In the genomic region with DNA sequence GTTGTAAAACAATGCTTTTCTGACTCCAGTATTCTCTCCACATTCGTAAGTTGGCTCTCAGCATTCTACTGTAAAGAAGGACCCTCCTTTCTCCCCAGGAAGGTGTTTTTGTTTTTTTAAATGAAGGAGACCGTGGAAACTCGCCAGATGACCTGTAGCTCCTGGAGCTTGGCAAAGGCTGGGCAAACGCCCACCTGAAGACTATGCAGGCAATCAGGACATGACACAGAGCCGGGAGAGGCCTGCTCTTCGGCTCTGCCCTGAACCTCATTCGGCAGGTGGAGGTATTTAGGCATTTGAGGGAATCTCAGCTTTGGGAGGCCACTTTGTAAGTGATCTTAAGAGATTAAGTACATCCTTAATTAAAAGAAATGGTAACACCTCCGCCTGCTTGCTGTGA, we compare ENCODE assay signal across 21 cellular contexts.
"Had no signal": no experiment of that assay in that cellular context is flagged by ENCODE, and none has a peak within 500 bp of the region (broad histone marks: within the 10 kb centered on the region; RNA-seq: fewer than 3 reads in every experiment).

No MANE protein-coding gene starts in this region.

- ATAC-seq: esophagus mucosa, gastroesophageal sphincter, heart left ventricle had no signal

- H3K9me3 Mint-ChIP-seq: activated CD4-positive, alpha-beta memory T cell treated with anti-CD3 and anti-CD28 coated beads, Interleukin-2, amount 10 ng/mL, durations not matched to agents 7 days and 5 days; activated T-cell treated with anti-CD3 and anti-CD28 coated beads, Interleukin-2, amount 50 U/mL, for 24 hours; activated T-helper 2 cell treated with anti-CD3 and anti-CD28 coated beads, Interferon-gamma antibody, Interleukin-2, Interleukin-4, amounts not matched to agents 10 μg/mL and 5 μg/mL and 100 μg/mL, durations not matched to agents 14 hours and 24 hours and 36 hours; memory B cell; naive B cell had no signal

- H3K4me3 Mint-ChIP-seq: activated CD4-positive, alpha-beta memory T cell treated with anti-CD3 and anti-CD28 coated beads, Interleukin-2, amount 10 ng/mL, durations not matched to agents 7 days and 5 days; activated T-cell treated with anti-CD3 and anti-CD28 coated beads, Interleukin-2, amount 50 U/mL, for 24 hours; memory B cell had no signal

- H3K36me3 ChIP-seq: ascending aorta, gastroesophageal sphincter, tibial artery had no signal

- H3K4me3 ChIP-seq: ascending aorta, gastroesophageal sphincter, heart left ventricle, left ventricle myocardium inferior, spleen, tibial artery had no signal

- H3K27ac ChIP-seq: ascending aorta, gastroesophageal sphincter, left ventricle myocardium inferior, parathyroid adenoma, spleen, tibial artery had no signal

- H3K9me3 ChIP-seq: ascending aorta, gastroesophageal sphincter, heart left ventricle, left ventricle myocardium inferior, spleen, tibial artery had no signal

- H3K27me3 Mint-ChIP-seq: activated CD4-positive, alpha-beta memory T cell treated with anti-CD3 and anti-CD28 coated beads, Interleukin-2, amount 10 ng/mL, durations not matched to agents 7 days and 5 days; activated T-cell treated with anti-CD3 and anti-CD28 coated beads, Interleukin-2, amount 50 U/mL, for 24 hours; memory B cell; naive B cell had no signal

- H3K27ac Mint-ChIP-seq: activated CD4-positive, alpha-beta memory T cell treated with anti-CD3 and anti-CD28 coated beads, Interleukin-2, amount 10 ng/mL, durations not matched to agents 7 days and 5 days; activated T-cell treated with anti-CD3 and anti-CD28 coated beads, Interleukin-2, amount 50 U/mL, for 24 hours; activated T-helper 2 cell treated with anti-CD3 and anti-CD28 coated beads, Interferon-gamma antibody, Interleukin-2, Interleukin-4, amounts not matched to agents 10 μg/mL and 5 μg/mL and 100 μg/mL, durations not matched to agents 14 hours and 24 hours and 36 hours; memory B cell had no signal

- DNase-seq: activated CD4-positive, alpha-beta memory T cell treated with anti-CD3 and anti-CD28 coated beads, Interleukin-2, amount 10 ng/mL, durations not matched to agents 7 days and 5 days; activated CD4-positive, alpha-beta T cell treated with anti-CD3 and anti-CD28 coated beads for 48 hours; activated CD4-positive, CD25-positive, alpha-beta regulatory T cell; activated naive CD4-positive, alpha-beta T cell treated with Interleukin-2 at 50 U/mL for 16 hours; activated T-cell treated with anti-CD3 and anti-CD28 coated beads, Interleukin-2, amount 50 U/mL, for 24 hours; cerebellar nuclear complex; cortex of kidney; effector CD4-positive, alpha-beta T cell; heart left ventricle; left ventricle myocardium inferior; naive B cell; spleen; stimulated activated naive CD4-positive, alpha-beta T cell treated with Interleukin-2 at 50 U/mL for 16 hours; T-helper 9 cell; tibial artery had no signal

- H3K27me3 ChIP-seq: ascending aorta, gastroesophageal sphincter, heart left ventricle, spleen, tibial artery had no signal

- H3K4me1 ChIP-seq: ascending aorta, parathyroid adenoma, tibial artery had no signal
